In the genomic region with DNA sequence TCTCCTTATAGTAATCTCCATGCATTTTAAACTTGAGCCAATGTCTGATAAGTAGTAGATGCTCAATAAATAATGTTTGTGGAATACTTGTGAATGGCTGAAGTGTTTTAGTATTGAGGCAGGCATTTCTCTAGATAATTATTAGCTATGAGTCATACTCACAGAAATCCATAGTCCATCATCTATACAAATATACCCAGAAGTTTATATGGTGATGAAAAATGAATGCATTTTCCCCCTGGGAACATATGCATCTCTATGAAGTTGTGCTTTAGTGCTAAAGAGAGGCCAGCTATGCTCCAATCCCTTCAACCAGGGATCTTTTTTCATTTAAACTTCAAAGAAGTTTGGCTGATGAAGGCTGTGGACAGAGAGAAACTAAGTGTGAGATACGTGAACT, we compare ENCODE assay signal across 20 cellular contexts. TPM values are rescaled to one million over a fixed set of nuclear protein-coding genes. Genes with fewer than 3 reads are reported as not detected.
A peak's percentile ranks its signal among the peaks of the same experiment; 100 is the strongest.
DNase-seq lines count a peak whose midpoint lies in the region; ATAC-seq, FAIRE-seq and TF ChIP-seq lines count a peak whose summit lies in the region.
"Had no signal": no experiment of that assay in that cellular context is flagged by ENCODE, and none has a peak within 500 bp of the region (broad histone marks: within the 10 kb centered on the region; RNA-seq: fewer than 3 reads in every experiment).

No MANE protein-coding gene starts in this region.

- H3K9me3 Mint-ChIP-seq in natural killer cell: no peaks in the 10 kb centered on the region
- no peaks in the 10 kb centered on the region for H3K9me3 Mint-ChIP-seq in natural killer cell treated with Interleukin-12 subunit alpha and Interleukin-12 subunit beta and Interleukin-15 and Interleukin-18, amount 100 ng/mL, for 72 hours
- H3K9me3 Mint-ChIP-seq: activated T-helper 17 cell treated with anti-CD3 and anti-CD28 coated beads, Interleukin-2, amount 50 U/mL, for 72 hours; CD8-positive, alpha-beta memory T cell had no signal

- H3K9me3 ChIP-seq in gastroesophageal sphincter (no peaks in the 10 kb centered on the region), small intestine (ENCODE audit: control insufficient read depth, low read depth) (no peaks in the 10 kb centered on the region)
- H3K9me3 ChIP-seq: thyroid gland had no signal

- peaks cover 32 to 100% (median 60%) of the 10 kb centered on the region in 3 donors for H3K4me1 ChIP-seq in gastroesophageal sphincter
- H3K4me1 ChIP-seq in small intestine (ENCODE audit: control insufficient read depth in 2 of 2, insufficient read depth in 1 of 2, low read depth in 1 of 2, low read length in 1 of 2): peaks cover 17 to 37% of the 10 kb centered on the region in 2 donors

- no peak for TF ChIP-seq POLR2A in gastroesophageal sphincter (IDR thresholded peaks at IDR 0.05)

- ATAC-seq in natural killer cell (no peak), gastroesophageal sphincter (no peak), left colon (no peak), HG02938 (IDR thresholded peaks at IDR 0.05; ENCODE audit: unreplicated experiment) (no peak), HG03521 (IDR thresholded peaks at IDR 0.05; ENCODE audit: unreplicated experiment) (no peak)
- ATAC-seq in natural killer cell treated with Interleukin-12 subunit alpha and Interleukin-12 subunit beta and Interleukin-15 and Interleukin-18, amount 100 ng/mL, for 72 hours: no peak

- no peaks in the 10 kb centered on the region for H3K27me3 Mint-ChIP-seq in natural killer cell (ENCODE audit: low read depth in 2 of 2)
- no peaks in the 10 kb centered on the region for H3K27me3 Mint-ChIP-seq in natural killer cell treated with Interleukin-12 subunit alpha and Interleukin-12 subunit beta and Interleukin-15 and Interleukin-18, amount 100 ng/mL, for 72 hours
- H3K27me3 Mint-ChIP-seq: activated T-helper 17 cell treated with anti-CD3 and anti-CD28 coated beads, Interleukin-2, amount 50 U/mL, for 72 hours; CD8-positive, alpha-beta memory T cell had no signal

- DNase-seq in natural killer cell (no peak), small intestine (peak; percentile 32), left colon (no peak), DMS79 treated with DMSO at 0.1 percent for 48 hours (lab: John Stamatoyannopoulos, UW) (no peak)
- no peak for DNase-seq in natural killer cell treated with Interleukin-12 subunit alpha and Interleukin-12 subunit beta and Interleukin-15 and Interleukin-18, amount 100 ng/mL, for 72 hours (ENCODE audit: low spot score)
- DNase-seq: activated CD4-positive, CD25-positive, alpha-beta regulatory T cell; activated CD8-positive, alpha-beta memory T cell treated with anti-CD3 and anti-CD28 coated beads for 24 hours; CD8-positive, alpha-beta memory T cell; effector memory CD4-positive, alpha-beta T cell; NCI-H1417 treated with DMSO at 0.1 percent for 48 hours; NCI-H526 treated with DMSO at 0.1 percent for 48 hours; nucleus accumbens; OCI-M1; stimulated activated CD4-positive, alpha-beta T cell treated with anti-CD3 and anti-CD28 coated beads, Interleukin-4, amount 100 ng/mL, for 1 hour; T-helper 9 cell; thyroid gland had no signal

- intact Hi-C loops in natural killer cell (cut with micrococcal nuclease): loop anchor here (5.0 kb wide), 1 partner anchor 123 kb away; no protein-coding TSS in a partner anchor
- intact Hi-C loops in left colon (cut with DNase I, micrococcal nuclease): no loop called here

- WGBS in gastroesophageal sphincter (ENCODE audit: low coverage in 1 of 2), 2 donors: 44 to 75% methylated on average over 1 of the region's 1 CpG
- 84 to 87% (median 85%) methylated on average over 1 of the region's 1 CpG for WGBS in small intestine, 3 donors

- H3K4me3 ChIP-seq in gastroesophageal sphincter: no peak overlapping the region
- no peak overlapping the region for H3K4me3 ChIP-seq in small intestine (ENCODE audit: low read depth in 1 of 2, low read length in 2 of 2)
- H3K4me3 ChIP-seq: thyroid gland had no signal

- FAIRE-seq in small intestine (lab: Jason Lieb, UNC): no peak

- no peak for TF ChIP-seq CTCF in natural killer cell (IDR thresholded peaks at IDR 0.05)
- no peak for TF ChIP-seq CTCF in gastroesophageal sphincter (IDR thresholded peaks at IDR 0.05)

- no peaks in the 10 kb centered on the region for H3K36me3 Mint-ChIP-seq in natural killer cell
- no peaks in the 10 kb centered on the region for H3K36me3 Mint-ChIP-seq in natural killer cell treated with Interleukin-12 subunit alpha and Interleukin-12 subunit beta and Interleukin-15 and Interleukin-18, amount 100 ng/mL, for 72 hours

- TF ChIP-seq EP300 in gastroesophageal sphincter (IDR thresholded peaks at IDR 0.05): no peak

- H3K4me1 Mint-ChIP-seq in natural killer cell: peaks cover 78 to 84% of the 10 kb centered on the region in 2 donors
- peaks cover 49 to 60% of the 10 kb centered on the region in 2 donors for H3K4me1 Mint-ChIP-seq in natural killer cell treated with Interleukin-12 subunit alpha and Interleukin-12 subunit beta and Interleukin-15 and Interleukin-18, amount 100 ng/mL, for 72 hours (ENCODE audit: low read depth in 2 of 2)

- no peaks in the 10 kb centered on the region for H3K36me3 ChIP-seq in gastroesophageal sphincter
- H3K36me3 ChIP-seq in small intestine (ENCODE audit: control insufficient read depth in 2 of 2, insufficient read depth in 2 of 2, low read length in 2 of 2): peaks cover 0 to 2% of the 10 kb centered on the region in 2 donors
- H3K36me3 ChIP-seq: thyroid gland had no signal

- H3K27ac Mint-ChIP-seq in natural killer cell: peak overlapping the region; percentile 45 to 77
- no peak overlapping the region for H3K27ac Mint-ChIP-seq in natural killer cell treated with Interleukin-12 subunit alpha and Interleukin-12 subunit beta and Interleukin-15 and Interleukin-18, amount 100 ng/mL, for 72 hours
- H3K27ac Mint-ChIP-seq: activated T-helper 17 cell treated with anti-CD3 and anti-CD28 coated beads, Interleukin-2, amount 50 U/mL, for 72 hours had no signal

- H3K4me3 Mint-ChIP-seq in natural killer cell: peak overlapping the region; percentile 17
- H3K4me3 Mint-ChIP-seq in natural killer cell treated with Interleukin-12 subunit alpha and Interleukin-12 subunit beta and Interleukin-15 and Interleukin-18, amount 100 ng/mL, for 72 hours: no peak overlapping the region

- H3K27ac ChIP-seq in gastroesophageal sphincter (peak overlapping the region; percentile 60 to 84 (median 81)), small intestine (ENCODE audit: low read depth in 1 of 2, low read length in 1 of 2) (no peak overlapping the region)

- no peaks in the 10 kb centered on the region for H3K27me3 ChIP-seq in gastroesophageal sphincter
- H3K27me3 ChIP-seq in small intestine (ENCODE audit: control insufficient read depth in 2 of 2, insufficient read depth in 2 of 2, low read length in 2 of 2): no peaks in the 10 kb centered on the region
- H3K27me3 ChIP-seq: thyroid gland had no signal

RNA-seq across cellular contexts. Expression of a gene that starts 17.2 kb away (rescaled TPM):
- total RNA-seq in natural killer cell (10 to 100 TPM; 30.9 to 38.3 (median 33.1) TPM), gastroesophageal sphincter (100 to 1,000 TPM; 113 to 129 (median 118) TPM), left colon (10 to 100 TPM; 31.4 to 50.1 TPM)
- 10 to 100 TPM; 13.0 to 15.6 TPM for total RNA-seq in natural killer cell treated with Interleukin-12 subunit alpha and Interleukin-12 subunit beta and Interleukin-15 and Interleukin-18, amount 100 ng/mL, for 72 hours
- polyA plus RNA-seq in small intestine: 10 to 100 TPM; 12.1 to 13.6 (median 12.7) TPM

Comparison
In these comparisons a context has a peak if more than half of its experiments do, and no peak if none do; other contexts are left out.
1. H3K27ac Mint-ChIP-seq: peak in natural killer cell (2 of 2); none in natural killer cell treated with Interleukin-12 subunit alpha and Interleukin-12 subunit beta and Interleukin-15 and Interleukin-18, amount 100 ng/mL, for 72 hours (0 of 2).
2. H3K27ac ChIP-seq: peak in gastroesophageal sphincter (4 of 4); none in small intestine (0 of 2).